8 cellular contexts compared by ENCODE assay signal in genomic region chr17:1399679-1400512, GRCh38. TPM values are rescaled to one million over a fixed set of nuclear protein-coding genes. Genes with fewer than 3 reads are reported as not detected.
DNase-seq lines count a peak whose midpoint lies in the region; ATAC-seq and TF ChIP-seq lines count a peak whose summit lies in the region.

Gene YWHAE (minus strand): TSS chr17:1400222. CDS start chr17:1400110, 112 bp downstream.

- peak within 1 kb of the TSS; percentile 68 to 99 for H3K4me3 ChIP-seq in SK-N-SH (ENCODE audit: low read depth in 2 of 2, low read length in 1 of 2)

- peaks cover 37% of the 10 kb centered on the region for H3K4me1 Mint-ChIP-seq in activated naive CD4-positive, alpha-beta T cell treated with anti-CD3 and anti-CD28 coated beads, Interleukin-2, amount 50 U/mL, for 24 hours

- H3K9ac ChIP-seq in SK-N-SH, result peak within 1 kb of the TSS; percentile 99

- H3K79me2 ChIP-seq in SK-N-SH (ENCODE audit: insufficient read depth), result peaks cover 53% of the 10 kb centered on the region

- H3K4me2 ChIP-seq in SK-N-SH, result peak within 1 kb of the TSS; percentile 85

- TF ChIP-seq EP300 in SK-N-SH (IDR thresholded peaks at IDR 0.05; ENCODE audit: borderline replicate concordance in 1 of 2, low read depth in 1 of 2, low read length in 1 of 2), result no peak

- H3K9me3 ChIP-seq in SK-N-SH, result no peaks in the 10 kb centered on the region

- TF ChIP-seq RAD21 in SK-N-SH (IDR thresholded peaks at IDR 0.05; ENCODE audit: low read length), result no peak

- peaks cover 45% of the 10 kb centered on the region for H4K20me1 ChIP-seq in SK-N-SH (ENCODE audit: insufficient read depth)

- peak within 1 kb of the TSS; percentile 83 for H2AFZ ChIP-seq in SK-N-SH (ENCODE audit: low read depth)

- H3K9me3 Mint-ChIP-seq in activated naive CD4-positive, alpha-beta T cell treated with anti-CD3 and anti-CD28 coated beads, Interleukin-2, amount 50 U/mL, for 24 hours, result no peaks in the 10 kb centered on the region

- peak; percentile 64 for DNase-seq in GM04503 (ENCODE audit: low read depth)
- peak; percentile 91 for DNase-seq in NCI-H1048 (lab: John Stamatoyannopoulos, UW)
- DNase-seq in SK-N-SH, result peak; percentile 96
- peak; percentile 93 for DNase-seq in globus pallidus (ENCODE audit: low spot score)
- DNase-seq in occipital lobe (lab: John Stamatoyannopoulos, UW), result peak; percentile 93

- peak within 1 kb of the TSS; percentile 100 for H3K4me3 Mint-ChIP-seq in activated naive CD4-positive, alpha-beta T cell treated with anti-CD3 and anti-CD28 coated beads, Interleukin-2, amount 50 U/mL, for 24 hours

- peaks cover 16% of the 10 kb centered on the region for H3K36me3 Mint-ChIP-seq in activated naive CD4-positive, alpha-beta T cell treated with anti-CD3 and anti-CD28 coated beads, Interleukin-2, amount 50 U/mL, for 24 hours

- peaks cover 0 to 15% of the 10 kb centered on the region in 2 experiments for H3K36me3 ChIP-seq in SK-N-SH (replicated peaks in 1 of 2; ENCODE audit: control insufficient read depth in 1 of 2, insufficient read depth in 2 of 2, low read length in 1 of 2)

- POLR2A ChIA-PET in SK-N-SH (lab: Yijun Ruan, JAX), result interaction anchor here (0.5 to 1.9 kb wide), 5 partner anchors 9 to 116 kb away, joined by 3 to 14 read pairs (median 4); partner anchors contain the start of genes CRK and INPP5K

- no peaks in the 10 kb centered on the region for H3K27me3 ChIP-seq in SK-N-SH (ENCODE audit: insufficient read depth)

- H3K27ac Mint-ChIP-seq in activated naive CD4-positive, alpha-beta T cell treated with anti-CD3 and anti-CD28 coated beads, Interleukin-2, amount 50 U/mL, for 24 hours, result peak within 1 kb of the TSS; percentile 100

- H3K4me1 ChIP-seq in SK-N-SH (ENCODE audit: control insufficient read depth in 1 of 2, insufficient read depth in 2 of 2, low read depth in 1 of 2, low read length in 1 of 2), result peaks cover 0 to 4% of the 10 kb centered on the region in 2 experiments; a peak in 2 of 4 replicates

- CTCF ChIA-PET in SK-N-SH (lab: Yijun Ruan, JAX), result interaction anchor here (0.6 to 3.3 kb wide), 5 partner anchors 25 to 329 kb away, joined by 3 to 13 read pairs (median 3); partner anchors contain the start of gene INPP5K

- no peaks in the 10 kb centered on the region for H3K27me3 Mint-ChIP-seq in activated naive CD4-positive, alpha-beta T cell treated with anti-CD3 and anti-CD28 coated beads, Interleukin-2, amount 50 U/mL, for 24 hours

- no peak for TF ChIP-seq CTCF in SK-N-SH (IDR thresholded peaks at IDR 0.05)

- ATAC-seq in HG02571 (IDR thresholded peaks at IDR 0.05; ENCODE audit: unreplicated experiment), result peak; percentile 84

- H3K9me2 ChIP-seq in SK-N-SH, result no peaks in the 10 kb centered on the region

- peaks cover 7% of the 10 kb centered on the region for H3F3A ChIP-seq in SK-N-SH (replicated peaks; ENCODE audit: insufficient read depth)

- H3K27ac ChIP-seq in SK-N-SH (ENCODE audit: low read depth in 2 of 2, low read length in 1 of 2), result peak within 1 kb of the TSS; percentile 97
- peak within 1 kb of the TSS; percentile 78 for H3K27ac ChIP-seq in temporal lobe (ENCODE audit: low read depth, low read length)

- WGBS in SK-N-SH (ENCODE audit: low lambda C conversion rate), result under 1% methylated on average over 15 of the region's 82 CpGs

TF ChIP-seq in SK-N-SH, 30 proteins besides CTCF, POLR2A, EP300 and RAD21 (continues in another document):
- TF ChIP-seq YY1 (IDR thresholded peaks at IDR 0.05; ENCODE audit: low read depth) (peak; percentile 98), CHD2 (IDR thresholded peaks at IDR 0.05; ENCODE audit: low read length, partially characterized antibody) (no peak), RFX5 (IDR thresholded peaks at IDR 0.05; ENCODE audit: low read length) (no peak), MAX (IDR thresholded peaks at IDR 0.05; ENCODE audit: low read depth) (peak; percentile 77), TEAD4 (IDR thresholded peaks at IDR 0.05; ENCODE audit: borderline replicate concordance, insufficient read depth) (peak; percentile 98), TCF12 (IDR thresholded peaks at IDR 0.05) (no peak), RXRA (IDR thresholded peaks at IDR 0.05; ENCODE audit: borderline replicate concordance, low read depth) (no peak), JUND (IDR thresholded peaks at IDR 0.05) (no peak), GATA2 (CRISPR knock-in tag; IDR thresholded peaks at IDR 0.05) (no peak), RCOR1 (IDR thresholded peaks at IDR 0.05; ENCODE audit: low read length) (no peak), USF1 (IDR thresholded peaks at IDR 0.05; ENCODE audit: borderline replicate concordance, low read depth) (no peak), GABPA (IDR thresholded peaks at IDR 0.05; ENCODE audit: low read depth) (peak; percentile 62; the same call in 1 of the 2 replicates), ZBTB33 (IDR thresholded peaks at IDR 0.05; ENCODE audit: borderline replicate concordance, low read depth) (no peak), IRF3 (IDR thresholded peaks at IDR 0.05; ENCODE audit: low read depth, low read length) (no peak), MXI1 (IDR thresholded peaks at IDR 0.05; ENCODE audit: low read depth, low read length) (peak; percentile 98), SIN3A (IDR thresholded peaks at IDR 0.05; ENCODE audit: borderline replicate concordance, low read depth, low read length) (peak; percentile 53; the same call in 1 of the 2 replicates), NFIC (IDR thresholded peaks at IDR 0.05; ENCODE audit: borderline replicate concordance) (no peak), MEF2A (IDR thresholded peaks at IDR 0.05; ENCODE audit: borderline replicate concordance, low read depth) (no peak), EZH2phosphoT487 (IDR thresholded peaks at IDR 0.05; ENCODE audit: borderline replicate concordance, low read depth) (no peak), PBX3 (IDR thresholded peaks at IDR 0.05) (peak; percentile 10; the same call in 1 of the 2 replicates), NRF1 (IDR thresholded peaks at IDR 0.05; ENCODE audit: low read depth, low read length) (peak; percentile 79), TAF1 (IDR thresholded peaks at IDR 0.05; ENCODE audit: borderline replicate concordance, low read depth, low read length) (peak; percentile 90; the same call in 1 of the 2 replicates), SMC3 (IDR thresholded peaks at IDR 0.05; ENCODE audit: low read depth, low read length) (no peak), USF2 (IDR thresholded peaks at IDR 0.05; ENCODE audit: borderline replicate concordance, low read depth, low read length) (no peak)

RNA-seq across cellular contexts. Expression of gene YWHAE, which starts in this region (rescaled TPM):
- 812 and 1,023 TPM in 2 replicates for polyA plus RNA-seq in SK-N-SH (2012; rRNA removed)
- 1,249 and 1,463 TPM in 2 replicates for polyA plus RNA-seq in SK-N-SH (2012; cell fraction: cytosol; rRNA removed)
- polyA plus RNA-seq in SK-N-SH (2012; cell fraction: nucleus; rRNA removed), result 328 and 363 TPM in 2 replicates
- total RNA-seq in occipital lobe (515 TPM), temporal lobe (690 TPM)

Comparison
In these comparisons a context has a peak if more than half of its experiments do, and no peak if none do; other contexts are left out.
1. Peak in every context shown above with its lines: DNase-seq, ATAC-seq, H3K4me3 ChIP-seq and H3K27ac ChIP-seq.